In genomic region chr18:50038448-50038847, GRCh38 we compare ENCODE assay signal across 1 cellular context.
TF ChIP-seq lines count a peak whose summit lies in the region.

No MANE protein-coding gene starts in this region.

TF ChIP-seq in GM12878, 131 proteins besides CTCF, POLR2A, EP300 and RAD21 (continued from another document):
- TF ChIP-seq REST (IDR thresholded peaks at IDR 0.05; ENCODE audit: low read depth, low read length): no peak
- no peak for TF ChIP-seq KAT2A (conservative IDR thresholded peaks at IDR 0.05; ENCODE audit: control insufficient read depth, low read depth, low read length)
- no peak for TF ChIP-seq ZNF687 (IDR thresholded peaks at IDR 0.05)
- no peak for TF ChIP-seq SMARCA5 (IDR thresholded peaks at IDR 0.05)
TF ChIP-seq in GM12878: peak in this region for 0.
